Comparison of ENCODE assay signal across 13 cellular contexts in the genomic region with DNA sequence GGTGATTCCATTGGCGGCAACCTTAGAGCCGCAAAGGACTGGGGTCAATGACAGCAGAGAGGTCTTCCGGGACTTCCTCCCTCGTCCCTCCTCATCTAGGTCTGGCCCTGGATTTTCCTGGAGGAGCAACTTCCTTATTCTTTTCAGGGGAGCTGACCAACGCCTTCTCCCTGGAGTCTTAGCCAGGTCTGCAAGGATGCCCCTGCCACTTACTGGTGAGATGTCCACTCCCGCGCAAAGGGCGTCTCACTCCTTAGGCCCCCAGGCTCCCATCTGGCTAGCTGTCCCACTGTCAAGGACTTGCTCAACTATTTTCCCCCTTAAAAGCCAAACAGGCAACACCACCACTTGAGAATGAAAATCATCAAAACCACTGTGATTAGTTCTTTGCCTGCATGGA. TPM values are rescaled to one million over a fixed set of nuclear protein-coding genes. Genes with fewer than 3 reads are reported as not detected.
A peak's percentile ranks its signal among the peaks of the same experiment; 100 is the strongest.
DNase-seq lines count a peak whose midpoint lies in the region; ATAC-seq and TF ChIP-seq lines count a peak whose summit lies in the region.
"Had no signal": no experiment of that assay in that cellular context is flagged by ENCODE, and none has a peak within 500 bp of the region (broad histone marks: within the 10 kb centered on the region; RNA-seq: fewer than 3 reads in every experiment).

No MANE protein-coding gene starts in this region.

- H3K4ac ChIP-seq in IMR-90 (ENCODE audit: low read depth, low read length), result 0 out of 2 replicates have a peak overlapping the region, but pooled peaks have one; percentile 74

- H3K36me3 ChIP-seq in ACC112 (ENCODE audit: insufficient read depth, low read length) (peaks cover 11% of the 10 kb centered on the region), IMR-90 (ENCODE audit: control insufficient read depth, insufficient read depth, low read length) (peaks cover 12% of the 10 kb centered on the region)
- H3K36me3 ChIP-seq: BE2C, SJCRH30 had no signal

- no peak overlapping the region for H3K4me2 ChIP-seq in IMR-90 (ENCODE audit: low read depth, low read length)
- H3K4me2 ChIP-seq: KMS-11 had no signal

- H4K91ac ChIP-seq in IMR-90 (ENCODE audit: insufficient read depth, low read depth, low read length), result peak overlapping the region; percentile 18; the same call in 1 of the 2 replicates

- H2BK15ac ChIP-seq in IMR-90 (ENCODE audit: low read depth, low read length), result peak overlapping the region; percentile 70; the same call in 2 of the 3 replicates

- no peak overlapping the region for H2BK5ac ChIP-seq in IMR-90 (ENCODE audit: low read depth, low read length, poor library complexity, severe bottlenecking)

- H3K4me1 ChIP-seq in ACC112 (ENCODE audit: control insufficient read depth, insufficient read depth, low read length, unreplicated experiment) (peaks cover 23% of the 10 kb centered on the region), IMR-90 (ENCODE audit: control insufficient read depth, insufficient read depth, low read length) (peaks cover 4% of the 10 kb centered on the region)
- H3K4me1 ChIP-seq: BE2C, SJCRH30 had no signal

- H3K36me3 Mint-ChIP-seq in CD4-positive, alpha-beta T cell (ENCODE audit: low read depth), result peaks cover 22% of the 10 kb centered on the region
- peaks cover 10% of the 10 kb centered on the region for H3K36me3 Mint-ChIP-seq in effector memory CD8-positive, alpha-beta T cell (ENCODE audit: insufficient read depth)
- H3K36me3 Mint-ChIP-seq in WTC11, result peaks cover 7% of the 10 kb centered on the region; the same call in 1 of the 2 replicates

- peaks cover 0 to 26% of the 10 kb centered on the region in 2 experiments; a peak in 2 of 4 replicates for H3K79me1 ChIP-seq in IMR-90 (ENCODE audit: low read depth in 1 of 2, low read length in 2 of 2)

- POLR2A ChIA-PET in CD4-positive, alpha-beta T cell (lab: Charles Lee), result interaction anchor here (1.4 kb wide), 1 partner anchor 25 kb away, joined by 3 read pairs; no protein-coding TSS in a partner anchor
- POLR2A ChIA-PET in IMR-90 (lab: Charles Lee; ENCODE audit: unreplicated experiment) (no interaction called here), WTC11 (lab: Charles Lee) (no interaction called here)

- H3K4me3 ChIP-seq in ACC112 (ENCODE audit: low read depth, low read length) (no peak overlapping the region), IMR-90 (ENCODE audit: insufficient read depth, low read depth, low read length) (no peak overlapping the region)
- H3K4me3 ChIP-seq: MG63, SJCRH30 had no signal

- in situ Hi-C loops in IMR-90 (cut with MboI; ENCODE audit: low sequenced_read_pairs), result no loop called here

- H4K20me1 ChIP-seq in IMR-90 (ENCODE audit: insufficient read depth, low read length), result peaks cover 2% of the 10 kb centered on the region; the same call in 1 of the 2 replicates

- ATAC-seq in CD4-positive, alpha-beta T cell (ENCODE audit: poor library complexity), result no peak
- no peak for ATAC-seq in IMR-90 (ENCODE audit: low read depth)
- no peak for ATAC-seq in effector memory CD8-positive, alpha-beta T cell (replicated peaks)
- ATAC-seq in GM21528 (IDR thresholded peaks at IDR 0.05; ENCODE audit: low FRiP score, unreplicated experiment), result no peak
- no peak for ATAC-seq in WTC11

- H3K27me3 Mint-ChIP-seq in CD4-positive, alpha-beta T cell, result no peaks in the 10 kb centered on the region
- H3K27me3 Mint-ChIP-seq in effector memory CD8-positive, alpha-beta T cell, result no peaks in the 10 kb centered on the region
- H3K27me3 Mint-ChIP-seq in WTC11 (ENCODE audit: low read depth), result no peaks in the 10 kb centered on the region

- dilution Hi-C loops in IMR-90 (cut with HindIII; ENCODE audit: low sequenced_read_pairs, unreplicated experiment), result no loop called here

- intact Hi-C loops in CD4-positive, alpha-beta T cell (cut with DNase I, micrococcal nuclease), result loop anchor here in 1 of 2 experiments (5.0 kb wide), 1 partner anchor 162 kb away; a partner anchor contains a TSS
- intact Hi-C loops in IMR-90 (cut with micrococcal nuclease), result loop anchor here (2.0 kb wide), 1 partner anchor 160 kb away; a partner anchor contains a TSS

- H4K8ac ChIP-seq in IMR-90 (ENCODE audit: low read depth in 2 of 2, low read length in 2 of 2), result no peak overlapping the region

- H3K18ac ChIP-seq in IMR-90 (ENCODE audit: low read depth, low read length), result no peak overlapping the region

- H2BK120ac ChIP-seq in IMR-90 (ENCODE audit: low read depth, low read length), result peak overlapping the region; percentile 55

- H3K27ac ChIP-seq in ACC112 (ENCODE audit: low read depth, low read length) (peak overlapping the region; percentile 88; the same call in 1 of the 2 replicates), IMR-90 (ENCODE audit: insufficient read depth, low read length) (no peak overlapping the region)
- no peak overlapping the region for H3K27ac ChIP-seq in CD4-positive, alpha-beta T cell (ENCODE audit: low read depth, low read length)
- H3K27ac ChIP-seq: KMS-11, SJCRH30 had no signal

- peaks cover 60% of the 10 kb centered on the region for H3K4me1 Mint-ChIP-seq in CD4-positive, alpha-beta T cell (ENCODE audit: low read depth)
- peaks cover 31 to 32% of the 10 kb centered on the region in 2 donors for H3K4me1 Mint-ChIP-seq in effector memory CD8-positive, alpha-beta T cell (ENCODE audit: low read depth in 2 of 2)
- peaks cover 10% of the 10 kb centered on the region for H3K4me1 Mint-ChIP-seq in WTC11

- no peaks in the 10 kb centered on the region for H3K9me3 Mint-ChIP-seq in CD4-positive, alpha-beta T cell
- H3K9me3 Mint-ChIP-seq in effector memory CD8-positive, alpha-beta T cell, result no peaks in the 10 kb centered on the region
- no peaks in the 10 kb centered on the region for H3K9me3 Mint-ChIP-seq in WTC11

- H2AFZ ChIP-seq in ACC112 (ENCODE audit: low read length, unreplicated experiment) (no peak overlapping the region), IMR-90 (replicated peaks; ENCODE audit: low read length, poor library complexity) (no peak overlapping the region)

- H3K4me3 Mint-ChIP-seq in CD4-positive, alpha-beta T cell, result peak overlapping the region; percentile 45
- peak overlapping the region in 1 of 2 donors; percentile 75 for H3K4me3 Mint-ChIP-seq in effector memory CD8-positive, alpha-beta T cell
- H3K4me3 Mint-ChIP-seq in WTC11, result no peak overlapping the region

- H3K27ac Mint-ChIP-seq in CD4-positive, alpha-beta T cell, result peak overlapping the region; percentile 98
- H3K27ac Mint-ChIP-seq in effector memory CD8-positive, alpha-beta T cell, result peak overlapping the region; percentile 79 to 97
- no peak overlapping the region for H3K27ac Mint-ChIP-seq in WTC11

- no peak for TF ChIP-seq CTCF in CD4-positive, alpha-beta T cell (IDR thresholded peaks at IDR 0.05)
- TF ChIP-seq CTCF in IMR-90 (conservative IDR thresholded peaks at IDR 0.05; ENCODE audit: low read depth, low read length) (no peak), WTC11 (IDR thresholded peaks at IDR 0.05) (no peak)

- WGBS in IMR-90 (ENCODE audit: extremely low coverage in 2 of 2, insufficient read length in 1 of 2), 2 experiments, result 96% methylated on average over 4 of the region's 8 CpGs; no CpG with 5 or more reads in 1 of the 2 experiments

- no peak overlapping the region for H3K56ac ChIP-seq in IMR-90 (ENCODE audit: extremely low read depth, insufficient read depth, low read length)

- H3K9ac ChIP-seq in IMR-90 (ENCODE audit: low read depth, low read length), result no peak overlapping the region
- H3K9ac ChIP-seq: KMS-11 had no signal

- TF ChIP-seq RAD21 in IMR-90 (IDR thresholded peaks at IDR 0.05; ENCODE audit: low read length), result no peak

- no TSS peak for BruUV-seq in IMR-90 (replicated peaks; lab: Mats Ljungman, UMichigan)

- TF ChIP-seq POLR2A in IMR-90 (IDR thresholded peaks at IDR 0.05; ENCODE audit: low read depth, low read length), result no peak

- CTCF ChIA-PET in CD4-positive, alpha-beta T cell (lab: Charles Lee), result interaction anchor here (1.8 kb wide), 1 partner anchor 43 kb away, joined by 9 read pairs; a partner anchor contains a TSS
- CTCF ChIA-PET in IMR-90 (lab: Yijun Ruan, JAX), result interaction anchor here (1.1 to 2.6 kb wide), 2 partner anchors 14 to 160 kb away, joined by 3 to 7 read pairs; a partner anchor contains a TSS
- CTCF ChIA-PET in WTC11 (lab: Charles Lee), result interaction anchor here (0.7 kb wide), 1 partner anchor 159 kb away, joined by 3 read pairs; no protein-coding TSS in a partner anchor

- no peak overlapping the region for H3K23ac ChIP-seq in IMR-90 (ENCODE audit: low read depth, low read length)

- H3K9me3 ChIP-seq in CD4-positive, alpha-beta T cell (ENCODE audit: control insufficient read depth, low read length), result no peaks in the 10 kb centered on the region
- no peaks in the 10 kb centered on the region for H3K9me3 ChIP-seq in IMR-90 (ENCODE audit: control insufficient read depth, insufficient read depth, low read length)
- H3K9me3 ChIP-seq: BE2C, MG63, SJCRH30 had no signal

- peak overlapping the region; percentile 88 for H2AK9ac ChIP-seq in IMR-90 (replicated peaks; ENCODE audit: low read depth, low read length, poor library complexity)

- no peak for DNase-seq in CD4-positive, alpha-beta T cell
- DNase-seq in IMR-90 (no peak), cerebellar cortex (ENCODE audit: low spot score) (no peak), WTC11 (ENCODE audit: low spot score) (no peak), ureter (ENCODE audit: low spot score) (no peak)
- DNase-seq in effector memory CD8-positive, alpha-beta T cell, result no peak
- DNase-seq: NCI-H2107 had no signal

- no peak overlapping the region for H3K14ac ChIP-seq in IMR-90 (replicated peaks; ENCODE audit: low read depth, low read length)

- H3K27me3 ChIP-seq in ACC112 (ENCODE audit: insufficient read depth, low read length), result no peaks in the 10 kb centered on the region
- H3K27me3 ChIP-seq in CD4-positive, alpha-beta T cell (ENCODE audit: control insufficient read depth, insufficient read depth, low read length), result no peaks in the 10 kb centered on the region
- H3K27me3 ChIP-seq in IMR-90 (ENCODE audit: control insufficient read depth, insufficient read depth, low read length), result no peaks in the 10 kb centered on the region
- H3K27me3 ChIP-seq: BE2C, MG63, SJCRH30 had no signal

- no peak overlapping the region for H4K5ac ChIP-seq in IMR-90 (ENCODE audit: low read depth, low read length)

- H3K79me2 ChIP-seq in ACC112 (ENCODE audit: control insufficient read depth, insufficient read depth, low read length, unreplicated experiment), result no peaks in the 10 kb centered on the region

- H3K9me1 ChIP-seq in IMR-90 (ENCODE audit: insufficient read depth, low read length), result peaks cover 8% of the 10 kb centered on the region

- peak overlapping the region; percentile 42 for H2BK20ac ChIP-seq in IMR-90 (ENCODE audit: low read depth, low read length)

- H2AK5ac ChIP-seq in IMR-90 (ENCODE audit: low read depth, low read length), result peak overlapping the region; percentile 78

TF ChIP-seq in IMR-90, 13 proteins besides CTCF, POLR2A, EP300 and RAD21 (continues in another document):
- no peak for TF ChIP-seq CEBPB (IDR thresholded peaks at IDR 0.05; ENCODE audit: low read depth, low read length)

TF ChIP-seq in WTC11, 78 proteins besides CTCF, POLR2A, EP300 and RAD21 (continues in another document):
- no peak for TF ChIP-seq ZNF396 (CRISPR knock-in tag; IDR thresholded peaks at IDR 0.05; ENCODE audit: borderline replicate concordance)

RNA-seq across cellular contexts. Expression of a gene that starts 42.0 kb away (rescaled TPM):
- 10 to 100 TPM; 23.4 to 28.1 TPM for total RNA-seq in CD4-positive, alpha-beta T cell
- total RNA-seq in IMR-90 (2012; rRNA removed) (41.0 and 51.9 TPM in 2 replicates), WTC11 (2021) (9.6 to 11.8 TPM (median 11.7 TPM) in 3 replicates), ureter (9.7 TPM)
- polyA plus RNA-seq in IMR-90 (2012; rRNA removed), result 15.5 and 18.7 TPM in 2 replicates
- polyA plus RNA-seq in IMR-90 (2012; cell fraction: cytosol; rRNA removed), result 5.5 and 9.5 TPM in 2 replicates
- 6.7 and 28.2 TPM in 2 replicates for polyA plus RNA-seq in IMR-90 (2012; cell fraction: nucleus; rRNA removed; ENCODE audit: low replicate concordance)
